Comparison of ENCODE assay signal across 9 cellular contexts in genomic region chr1:179091691-179092165, GRCh38. TPM values are rescaled to one million over a fixed set of nuclear protein-coding genes. Genes with fewer than 3 reads are reported as not detected.
DNase-seq lines count a peak whose midpoint lies in the region; ATAC-seq and TF ChIP-seq lines count a peak whose summit lies in the region.
"Had no signal": no experiment of that assay in that cellular context is flagged by ENCODE, and none has a peak within 500 bp of the region (broad histone marks: within the 10 kb centered on the region; RNA-seq: fewer than 3 reads in every experiment).

No MANE protein-coding gene starts in this region.

- H3K36me3 Mint-ChIP-seq in GM23338 (ENCODE audit: low read depth): peaks cover 64% of the 10 kb centered on the region

- H3F3A ChIP-seq in PC-9 (ENCODE audit: insufficient read depth, low read depth): peaks cover 15% of the 10 kb centered on the region; the same call in 1 of the 2 replicates
- 0 out of 2 replicates have a peak, but pooled peaks cover 2% of the 10 kb centered on the region for H3F3A ChIP-seq in GM23338 (replicated peaks; ENCODE audit: low read depth)

- H3K79me2 ChIP-seq in PC-9 (ENCODE audit: low read depth) (no peaks in the 10 kb centered on the region), GM23338 (replicated peaks; ENCODE audit: insufficient read depth) (peaks cover 12% of the 10 kb centered on the region; the same call in 1 of the 2 replicates)

- H3K27me3 ChIP-seq in PC-9 (ENCODE audit: insufficient read depth, low read depth) (no peaks in the 10 kb centered on the region), gastrocnemius medialis (no peaks in the 10 kb centered on the region), GM23338 (ENCODE audit: insufficient read depth) (no peaks in the 10 kb centered on the region)
- H3K27me3 ChIP-seq: cardiac muscle cell had no signal

- no peaks in the 10 kb centered on the region for H3K9me2 ChIP-seq in PC-9 (ENCODE audit: insufficient read depth)
- no peaks in the 10 kb centered on the region for H3K9me2 ChIP-seq in GM23338 (ENCODE audit: insufficient read depth)

- H3K4me3 ChIP-seq in PC-9 (no peak overlapping the region), fibroblast of villous mesenchyme (ENCODE audit: low read depth, low read length) (no peak overlapping the region), gastrocnemius medialis (no peak overlapping the region), GM23338 (no peak overlapping the region)
- H3K4me3 ChIP-seq: cardiac muscle cell had no signal

- ATAC-seq in gastrocnemius medialis (peak; percentile 81 to 86), GM23338 (no peak), GM21381 (IDR thresholded peaks at IDR 0.05; ENCODE audit: unreplicated experiment) (no peak)

- peaks cover 27% of the 10 kb centered on the region for H3K4me1 Mint-ChIP-seq in GM23338

- BruUV-seq in PC-9 (replicated peaks; lab: Mats Ljungman, UMichigan): no TSS peak

- H3K27ac ChIP-seq in PC-9: peak overlapping the region; percentile 46
- H3K27ac ChIP-seq in gastrocnemius medialis: peak overlapping the region; percentile 81 to 83 (median 82)
- H3K27ac ChIP-seq in GM23338 (ENCODE audit: low read depth): no peak overlapping the region
- H3K27ac ChIP-seq: cardiac muscle cell had no signal

- no peak overlapping the region for H3K4me3 Mint-ChIP-seq in GM23338

- POLR2A ChIA-PET in PC-9 (lab: Charles Lee; ENCODE audit: unreplicated experiment): no interaction called here

- H3K27ac Mint-ChIP-seq in GM23338: no peak overlapping the region; the same call in 1 of the 2 replicates

- no peaks in the 10 kb centered on the region for H3K9me3 ChIP-seq in PC-9 (ENCODE audit: insufficient read depth, low read depth)
- H3K9me3 ChIP-seq in gastrocnemius medialis: no peaks in the 10 kb centered on the region

- TF ChIP-seq CTCF in PC-9 (conservative IDR thresholded peaks at IDR 0.05) (no peak), fibroblast of villous mesenchyme (IDR thresholded peaks at IDR 0.05; ENCODE audit: insufficient read depth, low read depth, low read length) (no peak), gastrocnemius medialis (IDR thresholded peaks at IDR 0.05 in 4 of 5, conservative IDR thresholded peaks at IDR 0.05 in 1 of 5) (peak in 1 of 5 experiments; percentile 16), GM23338 (conservative IDR thresholded peaks at IDR 0.05; ENCODE audit: low read depth in 2 of 2) (no peak)

- H3K27me3 Mint-ChIP-seq in GM23338 (ENCODE audit: insufficient read depth, low read depth, poor library complexity): peaks cover 6% of the 10 kb centered on the region

- H3K9me3 Mint-ChIP-seq in GM23338: no peaks in the 10 kb centered on the region

- TF ChIP-seq POLR2A in gastrocnemius medialis (IDR thresholded peaks at IDR 0.05): no peak

- H3K4me1 ChIP-seq in PC-9 (replicated peaks; ENCODE audit: insufficient read depth): 0 out of 2 replicates have a peak, but pooled peaks cover 4% of the 10 kb centered on the region
- H3K4me1 ChIP-seq in gastrocnemius medialis: peaks cover 25 to 32% of the 10 kb centered on the region in 2 donors
- H3K4me1 ChIP-seq in GM23338 (ENCODE audit: insufficient read depth): peaks cover 17% of the 10 kb centered on the region

- DNase-seq in G401 (ENCODE audit: low spot score): peak; percentile 70
- no peak for DNase-seq in PC-9
- DNase-seq in fibroblast of villous mesenchyme (ENCODE audit: low read depth): peak; percentile 86
- DNase-seq in gastrocnemius medialis: peak; percentile 73 to 92
- DNase-seq in GM23338 (ENCODE audit: low spot score): no peak
- DNase-seq in superior temporal gyrus (ENCODE audit: extremely low spot score): no peak
- no peak for DNase-seq in LoVo (ENCODE audit: low spot score)

- no peak overlapping the region for H2AFZ ChIP-seq in PC-9
- no peak overlapping the region for H2AFZ ChIP-seq in GM23338

- H4K20me1 ChIP-seq in PC-9 (ENCODE audit: insufficient read depth) (no peaks in the 10 kb centered on the region), GM23338 (replicated peaks; ENCODE audit: insufficient read depth) (no peaks in the 10 kb centered on the region; the same call in 1 of the 2 replicates)

- CTCF ChIA-PET in PC-9 (lab: Charles Lee): no interaction called here

- intact Hi-C loops in PC-9 (cut with micrococcal nuclease; ENCODE audit: unreplicated experiment): no loop called here
- intact Hi-C loops in gastrocnemius medialis (cut with DNase I; ENCODE audit: low total_unique reads): loop anchor here (1.0 kb wide), 1 partner anchor 10 kb away; no protein-coding TSS in a partner anchor

- no peak overlapping the region for H3K4me2 ChIP-seq in PC-9
- no peak overlapping the region for H3K4me2 ChIP-seq in GM23338

- H3K36me3 ChIP-seq in PC-9 (ENCODE audit: low read depth) (peaks cover 22% of the 10 kb centered on the region; the same call in 1 of the 2 replicates), gastrocnemius medialis (peaks cover 0 to 57% of the 10 kb centered on the region in 2 donors), GM23338 (ENCODE audit: insufficient read depth) (peaks cover 16% of the 10 kb centered on the region; the same call in 1 of the 2 replicates)

- in situ Hi-C loops in G401 (cut with HindIII; ENCODE audit: low sequenced_read_pairs) (no loop called here), gastrocnemius medialis (cut with MboI; ENCODE audit: low sequenced_read_pairs in 4 of 4) (loop anchor here in 1 of 4 donors (25.0 kb wide), 1 partner anchor 721 kb away; no protein-coding TSS in a partner anchor)

TF ChIP-seq in GM23338, 12 proteins besides CTCF, POLR2A, EP300 and RAD21 (continues in another document):
- no peak for TF ChIP-seq ZNF462 (CRISPR knock-in tag; IDR thresholded peaks at IDR 0.05)
- no peak for TF ChIP-seq ZNF114 (CRISPR knock-in tag; IDR thresholded peaks at IDR 0.05)

RNA-seq across cellular contexts. Expression of gene TOR3A, which starts 9.9 kb away (rescaled TPM):
- total RNA-seq in G401 (2014; rRNA removed; shearing (Covaris generic)): 82.3 and 136 TPM in 2 replicates
- total RNA-seq in PC-9 (2021): 31.6 and 35.6 TPM in 2 replicates
- 35.4 and 41.2 TPM in 2 replicates for total RNA-seq in fibroblast of villous mesenchyme
- total RNA-seq in gastrocnemius medialis: 10 to 100 TPM; 19.2 to 78.6 (median 29.0) TPM
- 49.7 and 57.6 TPM in 2 replicates for total RNA-seq in GM23338 (2014; rRNA removed; shearing (Covaris generic))
- 11.2 TPM in 2 replicates for polyA plus RNA-seq in GM23338 (2016; fragmentation: Nextera tagmentation; extraction: Ambion mirVana)

Comparison
In these comparisons a context has a peak if more than half of its experiments do, and no peak if none do; other contexts are left out.
1. DNase-seq: peak in G401 (single experiment), fibroblast of villous mesenchyme (single experiment) and gastrocnemius medialis (2 of 2); none in PC-9 (0 of 2), GM23338 (single experiment), superior temporal gyrus (single experiment) and LoVo (single experiment).
2. ATAC-seq: peak in gastrocnemius medialis (2 of 2); none in GM23338 (single experiment) and GM21381 (single experiment).